9 cellular contexts compared by ENCODE assay signal in genomic region chr20:59994697-59995122, GRCh38. TPM values are rescaled to one million over a fixed set of nuclear protein-coding genes. Genes with fewer than 3 reads are reported as not detected.
DNase-seq lines count a peak whose midpoint lies in the region; ATAC-seq, FAIRE-seq and TF ChIP-seq lines count a peak whose summit lies in the region.
"Had no signal": no experiment of that assay in that cellular context is flagged by ENCODE, and none has a peak within 500 bp of the region (broad histone marks: within the 10 kb centered on the region; RNA-seq: fewer than 3 reads in every experiment).

No MANE protein-coding gene starts in this region.

- no peak for TF ChIP-seq CTCF in right atrium auricular region (IDR thresholded peaks at IDR 0.05)
- TF ChIP-seq CTCF in bronchial epithelial cell (IDR thresholded peaks at IDR 0.05; ENCODE audit: insufficient read depth, low read length, severe bottlenecking): no peak
- no peak for TF ChIP-seq CTCF in uterus (IDR thresholded peaks at IDR 0.05)
- TF ChIP-seq CTCF in gastrocnemius medialis (IDR thresholded peaks at IDR 0.05 in 4 of 5, conservative IDR thresholded peaks at IDR 0.05 in 1 of 5): no peak

- H3K4me1 ChIP-seq in right atrium auricular region: peaks cover 0 to 12% of the 10 kb centered on the region in 2 donors
- H3K4me1 ChIP-seq in uterus: no peaks in the 10 kb centered on the region
- H3K4me1 ChIP-seq in gastrocnemius medialis: peaks cover 0 to 3% of the 10 kb centered on the region in 2 donors

- H3K4me3 ChIP-seq in right atrium auricular region (no peak overlapping the region), bronchial epithelial cell (ENCODE audit: low read depth, low read length) (no peak overlapping the region), uterus (no peak overlapping the region), gastrocnemius medialis (no peak overlapping the region)

- H3K27me3 ChIP-seq in right atrium auricular region (no peaks in the 10 kb centered on the region), bronchial epithelial cell (ENCODE audit: control insufficient read depth, insufficient read depth, low read length) (no peaks in the 10 kb centered on the region), uterus (no peaks in the 10 kb centered on the region), gastrocnemius medialis (no peaks in the 10 kb centered on the region)

- H3K36me3 ChIP-seq in right atrium auricular region (no peaks in the 10 kb centered on the region), bronchial epithelial cell (ENCODE audit: control insufficient read depth, insufficient read depth, low read length) (no peaks in the 10 kb centered on the region), uterus (no peaks in the 10 kb centered on the region), gastrocnemius medialis (no peaks in the 10 kb centered on the region)

- TF ChIP-seq POLR2A in uterus (IDR thresholded peaks at IDR 0.05): no peak
- no peak for TF ChIP-seq POLR2A in gastrocnemius medialis (IDR thresholded peaks at IDR 0.05)

- peak; percentile 62 for ATAC-seq in Right ventricle myocardium superior (ENCODE audit: poor library complexity)
- no peak for ATAC-seq in gastrocnemius medialis
- no peak for ATAC-seq in GM21717 (IDR thresholded peaks at IDR 0.05; ENCODE audit: unreplicated experiment)

- in situ Hi-C loops in gastrocnemius medialis (cut with MboI; ENCODE audit: low sequenced_read_pairs in 4 of 4): no loop called here

- peak; percentile 95 for FAIRE-seq in bronchial epithelial cell (lab: Jason Lieb, UNC)

- DNase-seq in Right ventricle myocardium superior: no peak
- no peak for DNase-seq in right atrium auricular region (ENCODE audit: low spot score)
- DNase-seq in bronchial epithelial cell (ENCODE audit: low read depth): peak; percentile 97
- peak; percentile 93 for DNase-seq in islet precursor cell
- DNase-seq in uterus: peak; percentile 22 to 24
- no peak for DNase-seq in gastrocnemius medialis
- DNase-seq in activated naive CD4-positive, alpha-beta T cell treated with anti-CD3 and anti-CD28 coated beads, Interleukin-2, amount 50 U/mL, for 16 hours: no peak
- DNase-seq: SK-N-SH had no signal

- intact Hi-C loops in Right ventricle myocardium superior (cut with DNase I): no loop called here
- intact Hi-C loops in uterus (cut with DNase I; ENCODE audit: low total_unique reads): no loop called here
- intact Hi-C loops in gastrocnemius medialis (cut with DNase I; ENCODE audit: low total_unique reads): no loop called here

- H3K27ac ChIP-seq in right atrium auricular region: no peak overlapping the region
- no peak overlapping the region for H3K27ac ChIP-seq in uterus
- no peak overlapping the region for H3K27ac ChIP-seq in gastrocnemius medialis

- H3K9me3 ChIP-seq in right atrium auricular region (no peaks in the 10 kb centered on the region), uterus (no peaks in the 10 kb centered on the region), gastrocnemius medialis (no peaks in the 10 kb centered on the region)
- H3K9me3 ChIP-seq: SK-N-SH had no signal

RNA-seq across cellular contexts. Expression of gene CDH26, which starts 36.5 kb away (rescaled TPM):
- total RNA-seq in Right ventricle myocardium superior (1.6 TPM), right atrium auricular region (1 to 10 TPM in 1 of 2 donors, under 1 TPM in 1; 0.43 to 1.3 TPM), bronchial epithelial cell (2.4 and 8.4 TPM in 2 replicates), uterus (1 to 10 TPM in 1 of 4 donors, under 1 TPM in 2, not detected in 1; 0.76 to 2.1 (median 0.77) TPM), gastrocnemius medialis (under 1 TPM in 3 of 4 donors, not detected in 1; 0.27 to 0.41 (median 0.29) TPM)

RNA-seq across cellular contexts. Expression of gene FAM217B, which starts 54.5 kb away (rescaled TPM):
- total RNA-seq in Right ventricle myocardium superior (37.9 TPM), right atrium auricular region (10 to 100 TPM in 1 of 2 donors, 1 to 10 TPM in 1; 7.9 to 17.6 TPM), bronchial epithelial cell (4.5 and 5.8 TPM in 2 replicates), uterus (10 to 100 TPM; 12.9 to 22.5 (median 14.5) TPM), gastrocnemius medialis (1 to 10 TPM; 2.8 to 6.9 (median 6.4) TPM)

RNA-seq across cellular contexts. Expression of gene PPP1R3D, which starts 54.6 kb away (rescaled TPM):
- total RNA-seq in Right ventricle myocardium superior (12.7 TPM), right atrium auricular region (1 to 10 TPM; 6.9 to 7.9 TPM), bronchial epithelial cell (9.5 and 12.2 TPM in 2 replicates), uterus (10 to 100 TPM in 1 of 4 donors, 1 to 10 TPM in 3; 1.3 to 10.1 (median 8.7) TPM), gastrocnemius medialis (10 to 100 TPM in 2 of 4 donors, 1 to 10 TPM in 2; 4.1 to 12.0 (median 10.8) TPM)

Comparison
In these comparisons a context has a peak if more than half of its experiments do, and no peak if none do; other contexts are left out.
1. DNase-seq: peak in bronchial epithelial cell (single experiment), islet precursor cell (single experiment) and uterus (2 of 2); none in Right ventricle myocardium superior (single experiment), right atrium auricular region (single experiment), gastrocnemius medialis (0 of 2) and activated naive CD4-positive, alpha-beta T cell treated with anti-CD3 and anti-CD28 coated beads, Interleukin-2, amount 50 U/mL, for 16 hours (single experiment).